ENCODE assay signal across 1 cellular context in the genomic region with DNA sequence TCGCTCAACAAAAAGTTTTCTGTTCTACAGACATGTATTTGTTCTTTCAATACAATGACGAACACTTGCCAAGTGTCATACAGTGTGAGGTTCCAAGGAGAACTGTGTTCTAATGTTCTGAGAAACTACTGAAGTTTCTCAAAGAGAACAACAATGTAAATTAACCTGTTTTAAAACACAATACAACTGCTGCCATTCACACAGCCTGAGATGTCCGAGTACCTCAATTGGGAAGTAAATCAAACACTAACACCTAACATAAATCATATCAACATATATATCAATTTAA.
TF ChIP-seq lines count a peak whose summit lies in the region.

No MANE protein-coding gene starts in this region.

TF ChIP-seq in A549, 52 proteins besides CTCF, POLR2A, EP300 and RAD21:
- TF ChIP-seq GATA3 (IDR thresholded peaks at IDR 0.05; ENCODE audit: borderline replicate concordance) (no peak), FOSB (CRISPR knock-in tag; IDR thresholded peaks at IDR 0.05) (no peak), ZNF302 (CRISPR knock-in tag; IDR thresholded peaks at IDR 0.05) (no peak), NPAS2 (CRISPR knock-in tag; IDR thresholded peaks at IDR 0.05; ENCODE audit: borderline replicate concordance) (no peak), POLR2AphosphoS2 (conservative IDR thresholded peaks at IDR 0.05; ENCODE audit: low read length) (no peak), EHF (CRISPR knock-in tag; IDR thresholded peaks at IDR 0.05) (no peak), CEBPB (IDR thresholded peaks at IDR 0.05) (no peak), MAZ (IDR thresholded peaks at IDR 0.05; ENCODE audit: borderline replicate concordance, low read depth, low read length) (no peak), RFX5 (IDR thresholded peaks at IDR 0.05) (no peak), MAFK (IDR thresholded peaks at IDR 0.05; ENCODE audit: partially characterized antibody) (no peak), ESRRA (IDR thresholded peaks at IDR 0.05; ENCODE audit: borderline replicate concordance, low read length) (no peak), ATOH8 (CRISPR knock-in tag; IDR thresholded peaks at IDR 0.05; ENCODE audit: low read depth) (no peak)
- TF ChIP-seq, protein P1, sequence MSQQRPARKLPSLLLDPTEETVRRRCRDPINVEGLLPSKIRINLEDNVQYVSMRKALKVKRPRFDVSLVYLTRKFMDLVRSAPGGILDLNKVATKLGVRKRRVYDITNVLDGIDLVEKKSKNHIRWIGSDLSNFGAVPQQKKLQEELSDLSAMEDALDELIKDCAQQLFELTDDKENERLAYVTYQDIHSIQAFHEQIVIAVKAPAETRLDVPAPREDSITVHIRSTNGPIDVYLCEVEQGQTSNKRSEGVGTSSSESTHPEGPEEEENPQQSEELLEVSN (IDR thresholded peaks at IDR 0.05; ENCODE audit: borderline replicate concordance, low read depth) = no peak
- TF ChIP-seq, protein P2, sequence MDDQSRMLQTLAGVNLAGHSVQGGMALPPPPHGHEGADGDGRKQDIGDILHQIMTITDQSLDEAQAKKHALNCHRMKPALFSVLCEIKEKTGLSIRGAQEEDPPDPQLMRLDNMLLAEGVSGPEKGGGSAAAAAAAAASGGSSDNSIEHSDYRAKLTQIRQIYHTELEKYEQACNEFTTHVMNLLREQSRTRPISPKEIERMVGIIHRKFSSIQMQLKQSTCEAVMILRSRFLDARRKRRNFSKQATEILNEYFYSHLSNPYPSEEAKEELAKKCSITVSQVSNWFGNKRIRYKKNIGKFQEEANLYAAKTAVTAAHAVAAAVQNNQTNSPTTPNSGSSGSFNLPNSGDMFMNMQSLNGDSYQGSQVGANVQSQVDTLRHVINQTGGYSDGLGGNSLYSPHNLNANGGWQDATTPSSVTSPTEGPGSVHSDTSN (IDR thresholded peaks at IDR 0.05) = no peak
- TF ChIP-seq, protein P3, sequence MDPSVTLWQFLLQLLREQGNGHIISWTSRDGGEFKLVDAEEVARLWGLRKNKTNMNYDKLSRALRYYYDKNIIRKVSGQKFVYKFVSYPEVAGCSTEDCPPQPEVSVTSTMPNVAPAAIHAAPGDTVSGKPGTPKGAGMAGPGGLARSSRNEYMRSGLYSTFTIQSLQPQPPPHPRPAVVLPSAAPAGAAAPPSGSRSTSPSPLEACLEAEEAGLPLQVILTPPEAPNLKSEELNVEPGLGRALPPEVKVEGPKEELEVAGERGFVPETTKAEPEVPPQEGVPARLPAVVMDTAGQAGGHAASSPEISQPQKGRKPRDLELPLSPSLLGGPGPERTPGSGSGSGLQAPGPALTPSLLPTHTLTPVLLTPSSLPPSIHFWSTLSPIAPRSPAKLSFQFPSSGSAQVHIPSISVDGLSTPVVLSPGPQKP (IDR thresholded peaks at IDR 0.05; ENCODE audit: low read depth, low read length) = no peak
TF ChIP-seq in A549: peak in this region for 0.
